Comparison of ENCODE assay signal across 18 cellular contexts in genomic region chr15:66652806-66653205, GRCh38. TPM values are rescaled to one million over a fixed set of nuclear protein-coding genes. Genes with fewer than 3 reads are reported as not detected.
A peak's percentile ranks its signal among the peaks of the same experiment; 100 is the strongest.
DNase-seq lines count a peak whose midpoint lies in the region; ATAC-seq and TF ChIP-seq lines count a peak whose summit lies in the region.
"Had no signal": no experiment of that assay in that cellular context is flagged by ENCODE, and none has a peak within 500 bp of the region (broad histone marks: within the 10 kb centered on the region; RNA-seq: fewer than 3 reads in every experiment).

No MANE protein-coding gene starts in this region.

- peaks cover 16% of the 10 kb centered on the region for H3F3A ChIP-seq in neural progenitor cell (ENCODE audit: low read depth)

- no peaks in the 10 kb centered on the region for H3K9me3 ChIP-seq in cardiac muscle cell (ENCODE audit: low read depth)
- H3K9me3 ChIP-seq in right lobe of liver: no peaks in the 10 kb centered on the region
- H3K9me3 ChIP-seq in neural progenitor cell (ENCODE audit: low read depth): no peaks in the 10 kb centered on the region
- H3K9me3 ChIP-seq in upper lobe of right lung: no peaks in the 10 kb centered on the region

- H3K9me3 Mint-ChIP-seq in neural progenitor cell: no peaks in the 10 kb centered on the region

- intact Hi-C loops in Right ventricle myocardium superior (cut with DNase I): no loop called here
- intact Hi-C loops in right lobe of liver (cut with DNase I): no loop called here
- intact Hi-C loops in upper lobe of right lung (cut with DNase I): no loop called here

- H3K4me2 ChIP-seq in neural progenitor cell: no peak overlapping the region

- TF ChIP-seq POLR2A in right lobe of liver (IDR thresholded peaks at IDR 0.05): no peak

- H3K36me3 ChIP-seq in cardiac muscle cell (no peaks in the 10 kb centered on the region), right lobe of liver (no peaks in the 10 kb centered on the region), neural progenitor cell (no peaks in the 10 kb centered on the region), upper lobe of right lung (no peaks in the 10 kb centered on the region)

- no peaks in the 10 kb centered on the region for H3K36me3 Mint-ChIP-seq in neural progenitor cell
- H3K36me3 Mint-ChIP-seq: CD4-positive, CD25-positive, alpha-beta regulatory T cell had no signal

- peaks cover 54% of the 10 kb centered on the region for H3K4me1 ChIP-seq in cardiac muscle cell (ENCODE audit: low read depth)
- peaks cover 0 to 66% (median 22%) of the 10 kb centered on the region in 4 donors for H3K4me1 ChIP-seq in right lobe of liver
- peaks cover 50% of the 10 kb centered on the region for H3K4me1 ChIP-seq in neural progenitor cell
- H3K4me1 ChIP-seq in upper lobe of right lung: peaks cover 24% of the 10 kb centered on the region

- no peaks in the 10 kb centered on the region for H3K79me2 ChIP-seq in neural progenitor cell (ENCODE audit: low read depth)

- H4K20me1 ChIP-seq in neural progenitor cell (ENCODE audit: low read depth): no peaks in the 10 kb centered on the region

- H3K27me3 Mint-ChIP-seq in neural progenitor cell (ENCODE audit: insufficient read depth, low read depth): peaks cover 12% of the 10 kb centered on the region

- 62% methylated on average over 3 of the region's 3 CpGs for WGBS in right lobe of liver (ENCODE audit: insufficient coverage, low coverage, low lambda C conversion rate, missing lambda C conversion rate)

- H3K4me3 Mint-ChIP-seq in neural progenitor cell: no peak overlapping the region
- H3K4me3 Mint-ChIP-seq: CD4-positive, CD25-positive, alpha-beta regulatory T cell had no signal

- no peak overlapping the region for H3K9ac ChIP-seq in neural progenitor cell

- ATAC-seq in Right ventricle myocardium superior (ENCODE audit: poor library complexity) (no peak), right lobe of liver (peak; percentile 5 to 29 (median 14)), upper lobe of right lung (no peak)

- DNase-seq in cardiac muscle cell (ENCODE audit: low read depth in 1 of 2, low spot score in 1 of 2): no peak
- no peak for DNase-seq in Right ventricle myocardium superior
- DNase-seq in right lobe of liver: no peak
- DNase-seq in neural progenitor cell (ENCODE audit: low spot score): no peak
- DNase-seq in upper lobe of right lung: no peak
- no peak for DNase-seq in kidney glomerular epithelial cell (lab: John Stamatoyannopoulos, UW)
- no peak for DNase-seq in activated CD8-positive, alpha-beta memory T cell treated with anti-CD3 and anti-CD28 coated beads, Interleukin-2, amount 50 U/mL, for 48 hours
- no peak for DNase-seq in activated CD4-positive, CD25-positive, alpha-beta regulatory T cell treated with anti-CD3 and anti-CD28 coated beads, Interleukin-2, amount 50 U/mL, for 72 hours
- DNase-seq: CD4-positive, CD25-positive, alpha-beta regulatory T cell; EL; GF-D8; MM.1S; NCI-H1092; NCI-H1436 treated with DMSO at 0.1 percent for 48 hours; NCI-H1930; NCI-H524; NCI-H774; NK-92 treated with Interleukin-12 subunit alpha and Interleukin-12 subunit beta, amount 100 ng/mL, for 24 hours had no signal

- peaks cover 63% of the 10 kb centered on the region for H3K4me1 Mint-ChIP-seq in neural progenitor cell

- no peak overlapping the region for H2AFZ ChIP-seq in neural progenitor cell (replicated peaks)

- H3K27ac ChIP-seq in cardiac muscle cell (peak overlapping the region; percentile 59), right lobe of liver (peak overlapping the region in 2 of 3 donors; percentile 40 to 70), neural progenitor cell (no peak overlapping the region), upper lobe of right lung (peak overlapping the region; percentile 6)

- H3K27me3 ChIP-seq in cardiac muscle cell: no peaks in the 10 kb centered on the region
- no peaks in the 10 kb centered on the region for H3K27me3 ChIP-seq in right lobe of liver
- no peaks in the 10 kb centered on the region for H3K27me3 ChIP-seq in neural progenitor cell
- H3K27me3 ChIP-seq in upper lobe of right lung: no peaks in the 10 kb centered on the region

- TF ChIP-seq CTCF in cardiac muscle cell (IDR thresholded peaks at IDR 0.05; ENCODE audit: low read depth, low read length) (no peak), right lobe of liver (IDR thresholded peaks at IDR 0.05) (no peak), neural progenitor cell (IDR thresholded peaks at IDR 0.05) (no peak), upper lobe of right lung (IDR thresholded peaks at IDR 0.05) (no peak)

- H3K27ac Mint-ChIP-seq in neural progenitor cell: peak overlapping the region; percentile 51

- H3K4me3 ChIP-seq in cardiac muscle cell (no peak overlapping the region), right lobe of liver (no peak overlapping the region), neural progenitor cell (no peak overlapping the region), upper lobe of right lung (no peak overlapping the region)

RNA-seq across cellular contexts. Expression of gene SMAD6, which starts 49.2 kb away (rescaled TPM):
- total RNA-seq in cardiac muscle cell (232 and 274 TPM in 2 replicates), Right ventricle myocardium superior (14.1 TPM), right lobe of liver (10 to 100 TPM; 10.5 to 17.2 (median 12.3) TPM), neural progenitor cell (ENCODE audit: low replicate concordance) (3.4 and 9.4 TPM in 2 replicates), upper lobe of right lung (167 TPM)
- 106 and 155 TPM in 2 replicates for polyA plus RNA-seq in cardiac muscle cell
- polyA plus RNA-seq: CD4-positive, CD25-positive, alpha-beta regulatory T cell had no signal

Comparison
In these comparisons a context has a peak if more than half of its experiments do, and no peak if none do; other contexts are left out.
1. ATAC-seq: peak in right lobe of liver (4 of 4); none in Right ventricle myocardium superior (single experiment) and upper lobe of right lung (single experiment).